Comparison of ENCODE assay signal across 13 cellular contexts in genomic region chr15:94387854-94388441, GRCh38.
DNase-seq lines count a peak whose midpoint lies in the region; ATAC-seq, FAIRE-seq and TF ChIP-seq lines count a peak whose summit lies in the region.
"Had no signal": no experiment of that assay in that cellular context is flagged by ENCODE, and none has a peak within 500 bp of the region (broad histone marks: within the 10 kb centered on the region; RNA-seq: fewer than 3 reads in every experiment).

No MANE protein-coding gene starts in this region.

- in situ Hi-C loops in mammary epithelial cell (cut with MboI; ENCODE audit: low sequenced_read_pairs in 2 of 2), result no loop called here

- H3K4me1 Mint-ChIP-seq in MCF 10A (ENCODE audit: insufficient read depth, unreplicated experiment), result no peaks in the 10 kb centered on the region
- H3K4me1 Mint-ChIP-seq in activated CD8-positive, alpha-beta T cell treated with anti-CD3 and anti-CD28 coated beads, Interleukin-2, amount 10 ng/mL, durations not matched to agents 7 days and 5 days (ENCODE audit: low read depth), result peaks cover 27% of the 10 kb centered on the region

- CTCF ChIA-PET in MCF 10A (lab: Yijun Ruan, JAX) (interaction anchor here (0.6 to 1.2 kb wide), 4 partner anchors 10 to 141 kb away, joined by 3 to 5 read pairs (median 4); no protein-coding TSS in a partner anchor), mammary epithelial cell (lab: Charles Lee; ENCODE audit: low non-redundant PET) (no interaction called here)
- CTCF ChIA-PET in activated CD8-positive, alpha-beta T cell treated with anti-CD3 and anti-CD28 coated beads, Interleukin-2, amount 10 ng/mL, durations not matched to agents 7 days and 5 days (lab: Charles Lee), result interaction anchor here (1.1 to 2.2 kb wide), 3 partner anchors 10 to 224 kb away, joined by 3 to 7 read pairs (median 4); no protein-coding TSS in a partner anchor

- H4K20me1 ChIP-seq in mammary epithelial cell (ENCODE audit: insufficient read depth, low read length), result no peaks in the 10 kb centered on the region

- DNase-seq in MCF 10A (ENCODE audit: unreplicated experiment) (no peak), mammary epithelial cell (no peak), upper lobe of left lung (no peak), NCI-H146 (lab: John Stamatoyannopoulos, UW) (no peak), RCC 7860 (ENCODE audit: low spot score) (no peak), trophoblast cell (no peak)
- peak; percentile 60 for DNase-seq in activated CD8-positive, alpha-beta T cell treated with anti-CD3 and anti-CD28 coated beads, Interleukin-2, amount 10 ng/mL, durations not matched to agents 7 days and 5 days
- DNase-seq: AML-193; central memory CD4-positive, alpha-beta T cell; foreskin fibroblast; NCI-H1092 treated with DMSO at 0.1 percent for 48 hours had no signal

- peak overlapping the region; percentile 28 for H3K27ac Mint-ChIP-seq in MCF 10A (ENCODE audit: low read depth, unreplicated experiment)
- peak overlapping the region; percentile 80 for H3K27ac Mint-ChIP-seq in activated CD8-positive, alpha-beta T cell treated with anti-CD3 and anti-CD28 coated beads, Interleukin-2, amount 10 ng/mL, durations not matched to agents 7 days and 5 days

- no peak overlapping the region for H2BK12ac ChIP-seq in trophoblast cell (ENCODE audit: low read length)

- H3K14ac ChIP-seq in trophoblast cell (ENCODE audit: low read length), result no peak overlapping the region

- H3K4me3 ChIP-seq in mammary epithelial cell (replicated peaks in 1 of 3; ENCODE audit: insufficient read depth in 1 of 3, low read depth in 2 of 3, low read length in 3 of 3) (no peak overlapping the region), upper lobe of left lung (peak overlapping the region in 1 of 4 donors; percentile 3), trophoblast cell (ENCODE audit: low read depth, low read length) (no peak overlapping the region)
- H3K4me3 ChIP-seq: mucosa of descending colon had no signal

- no peak overlapping the region for H3K23ac ChIP-seq in trophoblast cell (ENCODE audit: low read length)

- FAIRE-seq in RCC 7860 (lab: Jason Lieb, UNC), result no peak

- no peak overlapping the region for H2BK120ac ChIP-seq in trophoblast cell (ENCODE audit: insufficient read depth, low read length, poor library complexity)

- H3K27ac ChIP-seq in mammary epithelial cell (ENCODE audit: insufficient read depth, low read depth, low read length) (no peak overlapping the region), upper lobe of left lung (peak overlapping the region in 3 of 4 donors; percentile 50 to 64 (median 51)), trophoblast cell (ENCODE audit: low read depth, low read length) (no peak overlapping the region)

- intact Hi-C loops in MCF 10A (cut with micrococcal nuclease) (no loop called here), mammary epithelial cell (cut with micrococcal nuclease) (no loop called here)

- dilution Hi-C loops in mammary epithelial cell (cut with HindIII; ENCODE audit: low sequenced_read_pairs), result no loop called here

- no peaks in the 10 kb centered on the region for H3K9me3 Mint-ChIP-seq in MCF 10A (ENCODE audit: unreplicated experiment)
- H3K9me3 Mint-ChIP-seq in activated CD8-positive, alpha-beta T cell treated with anti-CD3 and anti-CD28 coated beads, Interleukin-2, amount 10 ng/mL, durations not matched to agents 7 days and 5 days (ENCODE audit: insufficient read depth), result no peaks in the 10 kb centered on the region

- no peak overlapping the region for H4K8ac ChIP-seq in trophoblast cell (ENCODE audit: low read depth, low read length)

- 96% methylated on average over 7 of the region's 7 CpGs for WGBS in mammary epithelial cell (ENCODE audit: low coverage, missing lambda C conversion rate)
- 36 to 46% methylated on average over 7 of the region's 7 CpGs for WGBS in upper lobe of left lung, 2 donors
- no CpG with 5 or more reads among the region's 7 CpGs for WGBS in trophoblast cell (ENCODE audit: extremely low coverage, insufficient coverage, insufficient read length)

- no peak overlapping the region for H3K18ac ChIP-seq in trophoblast cell (ENCODE audit: low read length)

- TF ChIP-seq EP300 in upper lobe of left lung (IDR thresholded peaks at IDR 0.05), result no peak

- H3K9ac ChIP-seq in mammary epithelial cell (ENCODE audit: insufficient read depth, low read length) (no peak overlapping the region), trophoblast cell (ENCODE audit: low read length) (no peak overlapping the region)

- no peaks in the 10 kb centered on the region for H3K4me1 ChIP-seq in mammary epithelial cell (ENCODE audit: insufficient read depth, low read length)
- peaks cover 11 to 21% (median 15%) of the 10 kb centered on the region in 4 donors for H3K4me1 ChIP-seq in upper lobe of left lung
- H3K4me1 ChIP-seq in trophoblast cell (ENCODE audit: control insufficient read depth in 1 of 2, insufficient read depth in 2 of 2, low read length in 2 of 2), result no peaks in the 10 kb centered on the region

- no peaks in the 10 kb centered on the region for H3K27me3 ChIP-seq in mammary epithelial cell (ENCODE audit: insufficient read depth, low read length)
- no peaks in the 10 kb centered on the region for H3K27me3 ChIP-seq in upper lobe of left lung
- H3K27me3 ChIP-seq in trophoblast cell (ENCODE audit: insufficient read depth, low read length), result no peaks in the 10 kb centered on the region

- peak; percentile 78 for ATAC-seq in HG03354 (IDR thresholded peaks at IDR 0.05; ENCODE audit: poor library complexity, severe bottlenecking, unreplicated experiment)
- ATAC-seq in activated CD8-positive, alpha-beta T cell treated with anti-CD3 and anti-CD28 coated beads, Interleukin-2, amount 10 ng/mL, durations not matched to agents 7 days and 5 days, result peak; percentile 75
- no peak for ATAC-seq in upper lobe of left lung (ENCODE audit: low FRiP score in 2 of 2)
- ATAC-seq: mucosa of descending colon had no signal

- H2AFZ ChIP-seq in mammary epithelial cell (ENCODE audit: low read depth, low read length), result no peak overlapping the region
- H2AFZ ChIP-seq in trophoblast cell (ENCODE audit: insufficient read depth, low read length, poor library complexity), result no peak overlapping the region

- H2BK5ac ChIP-seq in trophoblast cell (ENCODE audit: low read depth, low read length, poor library complexity), result no peak overlapping the region

- H4K91ac ChIP-seq in trophoblast cell (ENCODE audit: low read depth, low read length), result no peak overlapping the region

- H3K9me3 ChIP-seq in mammary epithelial cell (replicated peaks; ENCODE audit: insufficient read depth, low read length), result no peaks in the 10 kb centered on the region
- no peaks in the 10 kb centered on the region for H3K9me3 ChIP-seq in upper lobe of left lung
- H3K9me3 ChIP-seq in trophoblast cell (ENCODE audit: insufficient read depth, low read depth, low read length), result no peaks in the 10 kb centered on the region
- H3K9me3 ChIP-seq: mucosa of descending colon had no signal

- no peak for TF ChIP-seq POLR2A in upper lobe of left lung (IDR thresholded peaks at IDR 0.05)

- no peaks in the 10 kb centered on the region for H3K27me3 Mint-ChIP-seq in MCF 10A (ENCODE audit: insufficient read depth, unreplicated experiment)
- H3K27me3 Mint-ChIP-seq in activated CD8-positive, alpha-beta T cell treated with anti-CD3 and anti-CD28 coated beads, Interleukin-2, amount 10 ng/mL, durations not matched to agents 7 days and 5 days (ENCODE audit: low read depth), result no peaks in the 10 kb centered on the region

- no peaks in the 10 kb centered on the region for H3K79me1 ChIP-seq in trophoblast cell (ENCODE audit: low read length)

- no peak overlapping the region for H4K12ac ChIP-seq in trophoblast cell (ENCODE audit: low read depth, low read length)

- no peak overlapping the region for H3K4me3 Mint-ChIP-seq in MCF 10A (ENCODE audit: unreplicated experiment)
- peak overlapping the region; percentile 15 for H3K4me3 Mint-ChIP-seq in activated CD8-positive, alpha-beta T cell treated with anti-CD3 and anti-CD28 coated beads, Interleukin-2, amount 10 ng/mL, durations not matched to agents 7 days and 5 days

- no peaks in the 10 kb centered on the region for H3K79me2 ChIP-seq in mammary epithelial cell (ENCODE audit: insufficient read depth, low read length)
- H3K79me2 ChIP-seq in trophoblast cell (ENCODE audit: control insufficient read depth, insufficient read depth, low read length, poor library complexity), result no peaks in the 10 kb centered on the region

- TF ChIP-seq CTCF in MCF 10A (IDR thresholded peaks at IDR 0.05; ENCODE audit: unreplicated experiment), result no peak
- no peak for TF ChIP-seq CTCF in mammary epithelial cell (conservative IDR thresholded peaks at IDR 0.05 in 1 of 2, IDR thresholded peaks at IDR 0.05 in 1 of 2; ENCODE audit: extremely low read depth in 1 of 2, insufficient read depth in 1 of 2, low read depth in 1 of 2, low read length in 2 of 2)
- no peak for TF ChIP-seq CTCF in upper lobe of left lung (IDR thresholded peaks at IDR 0.05)

- peaks cover 23% of the 10 kb centered on the region for H3K36me3 Mint-ChIP-seq in MCF 10A (ENCODE audit: insufficient read depth, unreplicated experiment)
- peaks cover 25% of the 10 kb centered on the region for H3K36me3 Mint-ChIP-seq in activated CD8-positive, alpha-beta T cell treated with anti-CD3 and anti-CD28 coated beads, Interleukin-2, amount 10 ng/mL, durations not matched to agents 7 days and 5 days (ENCODE audit: low read depth)

- H3K4ac ChIP-seq in trophoblast cell (ENCODE audit: low read depth, low read length), result no peak overlapping the region

- POLR2A ChIA-PET in MCF 10A (lab: Yijun Ruan, JAX), result interaction anchor here (0.7 kb wide), 1 partner anchor 92 kb away, joined by 3 read pairs; no protein-coding TSS in a partner anchor
- POLR2A ChIA-PET in activated CD8-positive, alpha-beta T cell treated with anti-CD3 and anti-CD28 coated beads, Interleukin-2, amount 10 ng/mL, durations not matched to agents 7 days and 5 days (lab: Charles Lee), result interaction anchor here (0.8 kb wide), 1 partner anchor 64 kb away, joined by 3 read pairs; no protein-coding TSS in a partner anchor

- no peak overlapping the region for H2AK5ac ChIP-seq in trophoblast cell (ENCODE audit: low read length)

- no TSS peak for BruUV-seq in MCF 10A (replicated peaks; lab: Mats Ljungman, UMichigan)
- BruUV-seq in mammary epithelial cell (replicated peaks; lab: Mats Ljungman, UMichigan), result no TSS peak

- H3K4me2 ChIP-seq in mammary epithelial cell (ENCODE audit: insufficient read depth, low read depth, low read length), result no peak overlapping the region
- no peak overlapping the region for H3K4me2 ChIP-seq in trophoblast cell (ENCODE audit: low read length)

- H3K36me3 ChIP-seq in mammary epithelial cell (ENCODE audit: insufficient read depth, low read length), result no peaks in the 10 kb centered on the region
- no peaks in the 10 kb centered on the region for H3K36me3 ChIP-seq in upper lobe of left lung
- no peaks in the 10 kb centered on the region for H3K36me3 ChIP-seq in trophoblast cell (ENCODE audit: control insufficient read depth in 1 of 2, insufficient read depth in 2 of 2, low read length in 2 of 2)

Comparison
In these comparisons a context has a peak if more than half of its experiments do, and no peak if none do; other contexts are left out.
1. H3K27ac ChIP-seq: peak in upper lobe of left lung (3 of 4); none in mammary epithelial cell (single experiment) and trophoblast cell (single experiment).
2. ATAC-seq: peak in HG03354 (single experiment) and activated CD8-positive, alpha-beta T cell treated with anti-CD3 and anti-CD28 coated beads, Interleukin-2, amount 10 ng/mL, durations not matched to agents 7 days and 5 days (single experiment); none in upper lobe of left lung (0 of 2).